In the genomic region with DNA sequence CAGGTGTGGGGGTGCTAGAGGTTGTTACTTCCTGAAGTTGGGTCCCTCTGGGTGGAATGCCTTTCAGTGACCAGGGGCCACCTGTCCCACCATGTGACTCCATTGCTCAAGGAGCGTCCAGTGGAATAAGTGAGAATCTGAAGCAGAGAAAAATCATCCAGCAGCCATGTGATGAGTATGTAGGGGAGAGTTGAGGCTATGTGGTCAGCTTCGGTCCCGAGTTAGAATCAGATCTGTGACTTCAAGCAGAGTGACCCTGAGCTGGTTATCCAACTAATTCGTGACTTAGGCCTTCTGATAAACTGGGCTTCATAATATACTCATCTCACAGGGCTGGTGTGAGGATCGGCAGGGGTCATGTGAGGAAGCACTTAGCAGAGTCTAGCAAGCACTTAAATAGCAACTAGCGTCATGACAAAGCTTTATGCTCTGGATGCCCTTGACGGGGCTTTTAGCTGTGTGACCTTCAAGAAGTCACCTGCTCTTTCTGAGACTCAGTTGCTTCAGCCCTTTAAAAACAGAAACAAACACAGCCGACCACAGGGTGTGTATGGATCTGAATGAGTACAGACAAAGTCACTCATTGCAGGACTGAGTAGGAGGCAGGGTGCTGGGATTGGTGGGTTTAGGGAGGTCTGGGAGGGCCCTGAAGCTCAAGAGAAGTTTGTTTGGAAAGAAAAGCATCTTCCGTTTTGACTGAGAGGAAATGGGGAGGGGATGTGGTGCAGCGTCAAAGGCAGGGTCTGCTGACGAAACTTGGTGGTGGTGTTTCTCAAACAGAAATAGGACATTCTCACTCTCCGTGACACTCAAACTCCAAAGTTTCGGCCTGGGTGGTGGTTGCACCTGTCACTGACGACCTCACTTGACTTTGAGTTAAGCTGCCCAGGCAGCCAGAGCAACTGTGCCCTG, we compare ENCODE assay signal across 8 cellular contexts.
DNase-seq lines count a peak whose midpoint lies in the region; ATAC-seq and TF ChIP-seq lines count a peak whose summit lies in the region.

No MANE protein-coding gene starts in this region.

- peak; percentile 71 for ATAC-seq in GM21423 (IDR thresholded peaks at IDR 0.05; ENCODE audit: unreplicated experiment)

- H3K9me3 Mint-ChIP-seq in MCF 10A (ENCODE audit: unreplicated experiment), result no peaks in the 10 kb centered on the region

- no peaks in the 10 kb centered on the region for H3K36me3 Mint-ChIP-seq in MCF 10A (ENCODE audit: insufficient read depth, unreplicated experiment)

- no peaks in the 10 kb centered on the region for H3K27me3 Mint-ChIP-seq in MCF 10A (ENCODE audit: insufficient read depth, unreplicated experiment)

- peaks cover 2% of the 10 kb centered on the region for H3K4me1 Mint-ChIP-seq in MCF 10A (ENCODE audit: insufficient read depth, unreplicated experiment)

- peak; percentile 56 for DNase-seq in CD1c-positive myeloid dendritic cell (ENCODE audit: extremely low spot score)
- DNase-seq in KG1 (lab: John Stamatoyannopoulos, UW), result peak; percentile 10
- DNase-seq in activated CD8-positive, alpha-beta memory T cell treated with anti-CD3 and anti-CD28 coated beads, Interleukin-2, amount 50 U/mL, for 4 hours, result peak; percentile 52
- DNase-seq in pons (ENCODE audit: low spot score), result peak; percentile 36
- DNase-seq in globus pallidus (ENCODE audit: low spot score), result no peak
- DNase-seq in GOT3 (lab: John Stamatoyannopoulos, UW), result no peak
- DNase-seq in MCF 10A (ENCODE audit: unreplicated experiment), result no peak

- CTCF ChIA-PET in MCF 10A (lab: Yijun Ruan, JAX), result interaction anchor here (0.6 to 11.2 kb wide), 3 partner anchors 56 to 486 kb away, joined by 3 to 241 read pairs (median 3); no protein-coding TSS in a partner anchor

- H3K27ac Mint-ChIP-seq in MCF 10A (ENCODE audit: low read depth, unreplicated experiment), result no peak overlapping the region

- POLR2A ChIA-PET in MCF 10A (lab: Yijun Ruan, JAX), result no interaction called here

- intact Hi-C loops in MCF 10A (cut with micrococcal nuclease), result no loop called here

- H3K4me3 Mint-ChIP-seq in MCF 10A (ENCODE audit: unreplicated experiment), result no peak overlapping the region

- no TSS peak for BruUV-seq in MCF 10A (replicated peaks; lab: Mats Ljungman, UMichigan)

- no peak for TF ChIP-seq CTCF in MCF 10A (IDR thresholded peaks at IDR 0.05; ENCODE audit: unreplicated experiment)

Comparison
In these comparisons a context has a peak if more than half of its experiments do, and no peak if none do; other contexts are left out.
1. DNase-seq: peak in CD1c-positive myeloid dendritic cell (single experiment), KG1 (single experiment), activated CD8-positive, alpha-beta memory T cell treated with anti-CD3 and anti-CD28 coated beads, Interleukin-2, amount 50 U/mL, for 4 hours (single experiment) and pons (single experiment); none in globus pallidus (single experiment), GOT3 (single experiment) and MCF 10A (single experiment).